3 cellular contexts compared by ENCODE assay signal in genomic region chr10:132093236-132093635, GRCh38. TPM values are rescaled to one million over a fixed set of nuclear protein-coding genes. Genes with fewer than 3 reads are reported as not detected.
"Had no signal": no experiment of that assay in that cellular context is flagged by ENCODE, and none has a peak within 500 bp of the region (broad histone marks: within the 10 kb centered on the region; RNA-seq: fewer than 3 reads in every experiment).

No MANE protein-coding gene starts in this region.

RNA-seq across cellular contexts. Expression of gene JAKMIP3, which starts 27.5 kb away (rescaled TPM):
- total RNA-seq: HT-29, LHCN-M2, MCF 10A had no signal
